In genomic region chr6:45450801-45451200, GRCh38 we compare ENCODE assay signal across 14 cellular contexts.
"Had no signal": no experiment of that assay in that cellular context is flagged by ENCODE, and none has a peak within 500 bp of the region (broad histone marks: within the 10 kb centered on the region; RNA-seq: fewer than 3 reads in every experiment).

No MANE protein-coding gene starts in this region.

- H3K4me3 ChIP-seq: colonic mucosa, esophagus muscularis mucosa, pancreas, spleen had no signal

- H3K36me3 Mint-ChIP-seq: activated naive CD4-positive, alpha-beta T cell treated with anti-CD3 and anti-CD28 coated beads, Interleukin-2, amount 10 ng/mL, durations not matched to agents 7 days and 5 days had no signal

- H3K9me3 Mint-ChIP-seq: activated naive CD4-positive, alpha-beta T cell treated with anti-CD3 and anti-CD28 coated beads, Interleukin-2, amount 10 ng/mL, durations not matched to agents 7 days and 5 days; naive B cell; stimulated activated naive CD8-positive, alpha-beta T cell treated with anti-CD3 and anti-CD28 coated beads, Interleukin-15, amount 100 ng/mL, for 72 hours had no signal

- H3K9me3 ChIP-seq: colonic mucosa, esophagus muscularis mucosa, pancreas, spleen had no signal

- DNase-seq: activated CD4-positive, alpha-beta T cell treated with anti-CD3 and anti-CD28 coated beads, Interleukin-2, amount 50 U/mL, for 48 hours; activated CD4-positive, CD25-positive, alpha-beta regulatory T cell treated with anti-CD3 and anti-CD28 coated beads, Interleukin-2, amount 50 U/mL, for 72 hours; activated naive CD4-positive, alpha-beta T cell treated with anti-CD3 and anti-CD28 coated beads, Interleukin-2, amount 10 ng/mL, durations not matched to agents 7 days and 5 days; colonic mucosa; islet precursor cell; naive B cell; pancreas; spleen; stimulated activated naive CD8-positive, alpha-beta T cell treated with anti-CD3 and anti-CD28 coated beads, Interleukin-15, amount 100 ng/mL, for 72 hours; T-helper 9 cell had no signal

- H3K36me3 ChIP-seq: colonic mucosa, esophagus muscularis mucosa, pancreas, spleen had no signal

- H3K27me3 Mint-ChIP-seq: activated naive CD4-positive, alpha-beta T cell treated with anti-CD3 and anti-CD28 coated beads, Interleukin-2, amount 10 ng/mL, durations not matched to agents 7 days and 5 days; stimulated activated naive CD8-positive, alpha-beta T cell treated with anti-CD3 and anti-CD28 coated beads, Interleukin-15, amount 100 ng/mL, for 72 hours had no signal

- H3K27ac ChIP-seq: colonic mucosa, esophagus muscularis mucosa, pancreas had no signal

- H3K27me3 ChIP-seq: colonic mucosa, spleen had no signal

- H3K27ac Mint-ChIP-seq: activated naive CD4-positive, alpha-beta T cell treated with anti-CD3 and anti-CD28 coated beads, Interleukin-2, amount 10 ng/mL, durations not matched to agents 7 days and 5 days; stimulated activated naive CD8-positive, alpha-beta T cell treated with anti-CD3 and anti-CD28 coated beads, Interleukin-15, amount 100 ng/mL, for 72 hours; type B pancreatic cell had no signal

- ATAC-seq: left lobe of liver; pancreas; sciatic nerve; stimulated activated naive CD8-positive, alpha-beta T cell treated with anti-CD3 and anti-CD28 coated beads, Interleukin-15, amount 100 ng/mL, for 72 hours had no signal

- H3K4me3 Mint-ChIP-seq: activated naive CD4-positive, alpha-beta T cell treated with anti-CD3 and anti-CD28 coated beads, Interleukin-2, amount 10 ng/mL, durations not matched to agents 7 days and 5 days; naive B cell; stimulated activated naive CD8-positive, alpha-beta T cell treated with anti-CD3 and anti-CD28 coated beads, Interleukin-15, amount 100 ng/mL, for 72 hours had no signal
